In the genomic region with DNA sequence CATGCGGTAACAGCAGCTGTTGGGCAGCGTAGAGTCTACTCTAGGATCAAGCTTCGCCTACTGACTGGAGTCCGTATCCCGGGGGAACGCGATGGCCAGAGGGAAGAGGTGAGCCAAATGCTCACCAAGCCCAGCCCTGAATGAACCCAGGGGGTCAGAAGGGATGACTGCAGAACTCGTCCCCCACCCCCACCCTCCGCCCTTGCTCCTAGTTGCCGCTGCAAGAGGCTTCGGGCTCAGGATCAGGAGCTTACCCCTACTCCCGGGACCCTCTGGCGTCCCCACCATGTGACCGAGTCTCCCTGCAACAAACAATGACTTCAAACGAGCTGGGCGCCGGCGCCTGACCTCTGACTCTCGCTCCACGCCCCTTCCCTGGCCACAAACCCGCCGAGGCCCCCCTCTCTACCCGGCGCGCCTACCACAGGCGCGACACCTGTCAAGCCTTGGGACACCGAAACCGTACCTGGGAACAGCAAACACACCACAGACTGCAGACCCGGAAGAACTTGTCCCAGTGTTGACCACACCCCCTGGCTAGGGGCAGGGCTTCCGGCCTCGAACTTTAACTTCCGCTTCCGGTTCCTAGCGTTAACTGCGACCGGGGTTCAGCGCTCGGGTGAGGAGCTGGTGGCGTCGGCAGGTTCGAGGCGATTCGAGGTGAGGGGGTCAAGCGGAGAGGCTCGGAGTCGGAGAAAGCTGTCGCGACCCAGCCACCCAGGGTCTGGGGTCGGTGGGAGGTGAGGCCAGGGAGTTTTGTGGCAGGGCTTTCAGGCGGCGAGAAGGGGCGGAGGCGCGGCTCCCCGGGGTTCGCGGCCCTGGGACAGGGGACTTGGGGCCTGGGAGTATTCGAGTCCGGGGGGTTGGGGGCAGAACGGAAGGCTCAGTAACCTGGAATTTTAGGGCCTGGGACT, we compare ENCODE assay signal across 8 cellular contexts. TPM values are rescaled to one million over a fixed set of nuclear protein-coding genes. Genes with fewer than 3 reads are reported as not detected.
DNase-seq lines count a peak whose midpoint lies in the region; ATAC-seq and TF ChIP-seq lines count a peak whose summit lies in the region.

A gene (plus strand): TSS at position 594 of the 914 bp plus-strand sequence. CDS start 420 bp downstream, outside the sequence.

- ATAC-seq in HG03378 (IDR thresholded peaks at IDR 0.05; ENCODE audit: unreplicated experiment), result peak; percentile 80

- TF ChIP-seq POLR2A in GM19099 (IDR thresholded peaks at IDR 0.05; ENCODE audit: extremely low read depth, insufficient read length, low read depth), result peak; percentile 97

- peak; percentile 92 for DNase-seq in AG20443 (ENCODE audit: low spot score)
- DNase-seq in NCI-H460 (ENCODE audit: extremely low read depth, low read depth), result peak; percentile 78
- DNase-seq in activated CD4-positive, CD25-positive, alpha-beta regulatory T cell treated with anti-CD3 and anti-CD28 coated beads, Interleukin-2, amount 50 U/mL, for 72 hours, result peak; percentile 86
- peak; percentile 95 for DNase-seq in cerebellar cortex (ENCODE audit: low spot score)
- DNase-seq in islet precursor cell, result peak; percentile 95
- peak; percentile 80 for DNase-seq in stimulated activated CD4-positive, alpha-beta T cell treated with anti-CD3 and anti-CD28 coated beads, Interleukin-12 subunit alpha, Interleukin-12 subunit beta, amount 100 ng/mL, for 4 hours

RNA-seq across cellular contexts. Expression of the gene that starts here (rescaled TPM):
- 150 and 160 TPM in 2 replicates for total RNA-seq in NCI-H460 (2014; rRNA removed; shearing (Covaris generic))
- polyA plus RNA-seq in NCI-H460 (2014; cell fraction: nucleus; rRNA removed), result 629 and 3,381 TPM in 2 replicates

Comparison
In these comparisons a context has a peak if more than half of its experiments do, and no peak if none do; other contexts are left out.
1. Peak in every context shown above with its lines: DNase-seq and ATAC-seq.